ENCODE assay signal across 11 cellular contexts in genomic region chr1:66732407-66733166, GRCh38. TPM values are rescaled to one million over a fixed set of nuclear protein-coding genes. Genes with fewer than 3 reads are reported as not detected.
A peak's percentile ranks its signal among the peaks of the same experiment; 100 is the strongest.
DNase-seq lines count a peak whose midpoint lies in the region; ATAC-seq and TF ChIP-seq lines count a peak whose summit lies in the region.
"Had no signal": no experiment of that assay in that cellular context is flagged by ENCODE, and none has a peak within 500 bp of the region (broad histone marks: within the 10 kb centered on the region; RNA-seq: fewer than 3 reads in every experiment).

No MANE protein-coding gene starts in this region.

- H3K23ac ChIP-seq in mesenchymal stem cell (ENCODE audit: low read length in 2 of 2): no peak overlapping the region

- H3K27ac ChIP-seq in PC-3 (ENCODE audit: low read length) (no peak overlapping the region), mesenchymal stem cell (ENCODE audit: low read length, poor library complexity, severe bottlenecking) (no peak overlapping the region)
- H3K27ac ChIP-seq: gastroesophageal sphincter had no signal

- H3K4me3 ChIP-seq in PC-3 (ENCODE audit: low read length) (no peak overlapping the region), mesenchymal stem cell (ENCODE audit: insufficient read depth in 1 of 2, low read depth in 1 of 2, low read length in 2 of 2) (no peak overlapping the region)
- H3K4me3 ChIP-seq: gastroesophageal sphincter had no signal

- no peak overlapping the region for H2BK15ac ChIP-seq in mesenchymal stem cell (ENCODE audit: low read depth, poor library complexity, severe bottlenecking)

- H3K4me1 ChIP-seq in PC-3 (ENCODE audit: insufficient read depth, low read length): peaks cover 18% of the 10 kb centered on the region
- no peaks in the 10 kb centered on the region for H3K4me1 ChIP-seq in mesenchymal stem cell (ENCODE audit: control insufficient read depth, insufficient read depth, low read depth, low read length)
- H3K4me1 ChIP-seq: gastroesophageal sphincter had no signal

- H3K36me3 ChIP-seq in PC-3 (ENCODE audit: low read depth, low read length): no peaks in the 10 kb centered on the region
- H3K36me3 ChIP-seq in mesenchymal stem cell (ENCODE audit: control insufficient read depth in 1 of 2, insufficient read depth in 2 of 2, low read depth in 1 of 2, low read length in 2 of 2): peaks cover 0 to 3% of the 10 kb centered on the region in 2 experiments
- H3K36me3 ChIP-seq: gastroesophageal sphincter had no signal

- peak; percentile 28 for DNase-seq in PC-3
- DNase-seq in mesenchymal stem cell: peak; percentile 46
- no peak for DNase-seq in NCI-H526 treated with DMSO at 0.1 percent for 48 hours (lab: John Stamatoyannopoulos, UW)
- no peak for DNase-seq in amniotic stem cell (lab: John Stamatoyannopoulos, UW)
- DNase-seq: activated naive CD8-positive, alpha-beta T cell treated with anti-CD3 and anti-CD28 coated beads, Interleukin-2, amount 10 ng/mL, durations not matched to agents 7 days and 5 days had no signal

- no peak overlapping the region for H3K4ac ChIP-seq in mesenchymal stem cell (ENCODE audit: low read depth in 1 of 2, low read length in 2 of 2)

- no peaks in the 10 kb centered on the region for H3K79me2 ChIP-seq in PC-3 (ENCODE audit: low read length)

- no peak overlapping the region for H2AK5ac ChIP-seq in mesenchymal stem cell (ENCODE audit: low read length, severe bottlenecking)

- intact Hi-C loops in PC-3 (cut with micrococcal nuclease): no loop called here

- no peak overlapping the region for H3K14ac ChIP-seq in mesenchymal stem cell (ENCODE audit: low read length in 2 of 2)

- H3K9me3 ChIP-seq in PC-3 (ENCODE audit: low read length) (no peaks in the 10 kb centered on the region), mesenchymal stem cell (ENCODE audit: control insufficient read depth, low read length) (no peaks in the 10 kb centered on the region)
- H3K9me3 ChIP-seq: gastroesophageal sphincter had no signal

- POLR2A ChIA-PET in PC-3 (lab: Charles Lee; ENCODE audit: unreplicated experiment): no interaction called here

- H2AFZ ChIP-seq in PC-3 (ENCODE audit: low read length): no peak overlapping the region
- no peak overlapping the region for H2AFZ ChIP-seq in mesenchymal stem cell (ENCODE audit: low read depth, low read length)

- no peak overlapping the region for H3K18ac ChIP-seq in mesenchymal stem cell (ENCODE audit: low read depth in 1 of 2, low read length in 2 of 2)

- peak; percentile 48 for ATAC-seq in GM18861 (IDR thresholded peaks at IDR 0.05; ENCODE audit: unreplicated experiment)
- peak; percentile 34 for ATAC-seq in HG02610 (IDR thresholded peaks at IDR 0.05; ENCODE audit: unreplicated experiment)
- ATAC-seq in PC-3: peak; percentile 20; the same call in 1 of the 2 replicates
- no peak for ATAC-seq in HG03135 (IDR thresholded peaks at IDR 0.05; ENCODE audit: unreplicated experiment)
- ATAC-seq in HG02970 (IDR thresholded peaks at IDR 0.05; ENCODE audit: low FRiP score, unreplicated experiment): no peak
- ATAC-seq: gastroesophageal sphincter had no signal

- no peak overlapping the region for H2BK120ac ChIP-seq in mesenchymal stem cell (ENCODE audit: low read depth, low read length)

- no peak overlapping the region for H2BK12ac ChIP-seq in mesenchymal stem cell (ENCODE audit: low read length in 2 of 2)

- WGBS in mesenchymal stem cell: 0% methylated on average over 1 of the region's 1 CpG

- no peak overlapping the region for H4K8ac ChIP-seq in mesenchymal stem cell (ENCODE audit: low read length)

- no peak overlapping the region for H2BK5ac ChIP-seq in mesenchymal stem cell (ENCODE audit: low read depth, low read length, poor library complexity, severe bottlenecking)

- H3K9ac ChIP-seq in PC-3 (ENCODE audit: low read length) (no peak overlapping the region), mesenchymal stem cell (ENCODE audit: low read length) (peak overlapping the region; percentile 16)

- no peaks in the 10 kb centered on the region for H3K79me1 ChIP-seq in mesenchymal stem cell (replicated peaks; ENCODE audit: low read length, poor library complexity, severe bottlenecking)

- H3K4me2 ChIP-seq in PC-3 (ENCODE audit: low read length) (no peak overlapping the region), mesenchymal stem cell (ENCODE audit: low read length, poor library complexity, severe bottlenecking) (no peak overlapping the region)

- H3K27me3 ChIP-seq in PC-3 (ENCODE audit: low read length): 0 out of 2 replicates have a peak, but pooled peaks cover 4% of the 10 kb centered on the region
- no peaks in the 10 kb centered on the region for H3K27me3 ChIP-seq in mesenchymal stem cell (ENCODE audit: control insufficient read depth in 1 of 2, insufficient read depth in 1 of 2, low read length in 2 of 2)
- H3K27me3 ChIP-seq: gastroesophageal sphincter had no signal

- H3F3A ChIP-seq in PC-3 (ENCODE audit: low read length, unreplicated experiment): no peaks in the 10 kb centered on the region

- CTCF ChIA-PET in PC-3 (lab: Charles Lee): no interaction called here

- H4K20me1 ChIP-seq in PC-3 (ENCODE audit: low read length): no peaks in the 10 kb centered on the region

- BruUV-seq in PC-3 (replicated peaks; lab: Mats Ljungman, UMichigan): no TSS peak

- H3K9me2 ChIP-seq in PC-3 (replicated peaks; ENCODE audit: low read length): no peaks in the 10 kb centered on the region

- no peak overlapping the region for H4K91ac ChIP-seq in mesenchymal stem cell (ENCODE audit: low read length)

- no peak for TF ChIP-seq CTCF in PC-3 (conservative IDR thresholded peaks at IDR 0.05; ENCODE audit: low read depth, low read length)

RNA-seq across cellular contexts. Expression of gene DYNLT5, which starts 19.7 kb away (rescaled TPM):
- total RNA-seq in PC-3 (2014; rRNA removed): not detected in 2 replicates
- 3.1 TPM for polyA plus RNA-seq in mesenchymal stem cell (2013, experiment 1 of 2)
- polyA plus RNA-seq in mesenchymal stem cell (2013, experiment 2 of 2): 3.0 TPM
- total RNA-seq: activated naive CD8-positive, alpha-beta T cell treated with anti-CD3 and anti-CD28 coated beads, Interleukin-2, amount 10 ng/mL, durations not matched to agents 7 days and 5 days; SK-MEL-5 had no signal

Comparison
In these comparisons a context has a peak if more than half of its experiments do, and no peak if none do; other contexts are left out.
1. ATAC-seq: peak in GM18861 (single experiment), HG02610 (single experiment) and PC-3 (single experiment); none in HG03135 (single experiment) and HG02970 (single experiment).
2. DNase-seq: peak in PC-3 (single experiment) and mesenchymal stem cell (single experiment); none in NCI-H526 treated with DMSO at 0.1 percent for 48 hours (single experiment) and amniotic stem cell (single experiment).